In the genomic region with DNA sequence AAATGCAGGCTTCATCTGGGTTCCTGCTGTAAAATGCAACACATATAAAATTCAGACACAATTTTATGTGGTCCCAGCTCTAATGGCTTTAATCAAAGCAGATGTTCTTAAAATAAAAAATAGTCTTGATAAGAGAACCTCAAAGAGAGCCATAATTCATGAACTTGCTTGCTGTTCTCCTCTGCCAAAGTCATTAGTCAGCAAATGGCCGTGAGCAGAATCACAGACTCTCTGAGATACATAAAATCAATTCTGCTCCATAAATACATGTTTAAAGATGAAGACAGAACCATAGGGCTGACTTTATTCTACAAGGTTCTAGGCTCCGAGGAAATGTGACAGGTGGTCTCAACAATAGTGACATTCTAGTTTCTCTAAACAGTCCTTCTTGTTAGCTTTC, we compare ENCODE assay signal across 22 cellular contexts. TPM values are rescaled to one million over a fixed set of nuclear protein-coding genes. Genes with fewer than 3 reads are reported as not detected.
DNase-seq lines count a peak whose midpoint lies in the region; ATAC-seq, FAIRE-seq and TF ChIP-seq lines count a peak whose summit lies in the region.
"Had no signal": no experiment of that assay in that cellular context is flagged by ENCODE, and none has a peak within 500 bp of the region (broad histone marks: within the 10 kb centered on the region; RNA-seq: fewer than 3 reads in every experiment).

No MANE protein-coding gene starts in this region.

- H3K9ac ChIP-seq in IMR-90 (ENCODE audit: low read depth, low read length) = no peak overlapping the region

- ATAC-seq in A549 (no peak), IMR-90 (ENCODE audit: low read depth) (no peak), HG02981 (IDR thresholded peaks at IDR 0.05; ENCODE audit: unreplicated experiment) (no peak)

- no peak for FAIRE-seq in A549 (lab: Jason Lieb, UNC)
- FAIRE-seq: GM12891, GM18507, H54 had no signal

- no peaks in the 10 kb centered on the region for H3K36me3 ChIP-seq in IMR-90 (ENCODE audit: control insufficient read depth, insufficient read depth, low read length)
- H3K36me3 ChIP-seq: HAP-1 had no signal

- in situ Hi-C loops in IMR-90 (cut with MboI; ENCODE audit: low sequenced_read_pairs) = no loop called here

- H2AFZ ChIP-seq in IMR-90 (replicated peaks; ENCODE audit: low read length, poor library complexity) = no peak overlapping the region

- no peak overlapping the region for H2BK20ac ChIP-seq in IMR-90 (ENCODE audit: low read depth, low read length)

- no peak for TF ChIP-seq CTCF in A549 (IDR thresholded peaks at IDR 0.05)
- TF ChIP-seq CTCF in IMR-90 (conservative IDR thresholded peaks at IDR 0.05; ENCODE audit: low read depth, low read length) = no peak
- no peak for TF ChIP-seq CTCF in fibroblast of the aortic adventitia (IDR thresholded peaks at IDR 0.05; ENCODE audit: insufficient read depth, low read length)

- H3K56ac ChIP-seq in IMR-90 (ENCODE audit: extremely low read depth, insufficient read depth, low read length) = no peak overlapping the region

- CTCF ChIA-PET in A549 (lab: Yijun Ruan, JAX) (no interaction called here), IMR-90 (lab: Yijun Ruan, JAX) (interaction anchor here (0.9 to 1.5 kb wide), 3 partner anchors 31 to 235 kb away, joined by 3 read pairs; no protein-coding TSS in a partner anchor)

- H2BK5ac ChIP-seq in IMR-90 (ENCODE audit: low read depth, low read length, poor library complexity, severe bottlenecking) = no peak overlapping the region

- H3K27ac ChIP-seq in A549 (no peak overlapping the region), IMR-90 (ENCODE audit: insufficient read depth, low read length) (no peak overlapping the region)

- H3K9me3 ChIP-seq in A549 (no peaks in the 10 kb centered on the region), IMR-90 (ENCODE audit: control insufficient read depth, insufficient read depth, low read length) (no peaks in the 10 kb centered on the region)
- H3K9me3 ChIP-seq: HAP-1 had no signal

- WGBS in A549 (ENCODE audit: missing lambda C conversion rate) = 84% methylated on average over 2 of the region's 2 CpGs
- WGBS in IMR-90 (ENCODE audit: extremely low coverage in 2 of 2, insufficient read length in 1 of 2), 2 experiments = no CpG with 5 or more reads among the region's 2 CpGs

- POLR2A ChIA-PET in A549 (lab: Yijun Ruan, JAX) (no interaction called here), IMR-90 (lab: Charles Lee; ENCODE audit: unreplicated experiment) (no interaction called here)

- intact Hi-C loops in IMR-90 (cut with micrococcal nuclease) = no loop called here

- no peak overlapping the region for H3K14ac ChIP-seq in IMR-90 (replicated peaks; ENCODE audit: low read depth, low read length)

- BruUV-seq in IMR-90 (replicated peaks; lab: Mats Ljungman, UMichigan) = no TSS peak

- no peak for TF ChIP-seq EP300 in A549 (IDR thresholded peaks at IDR 0.05)

- no peak overlapping the region for H3K18ac ChIP-seq in IMR-90 (ENCODE audit: low read depth, low read length)

- TF ChIP-seq RAD21 in A549 (conservative IDR thresholded peaks at IDR 0.05 in 1 of 2, IDR thresholded peaks at IDR 0.05 in 1 of 2) (no peak), IMR-90 (IDR thresholded peaks at IDR 0.05; ENCODE audit: low read length) (no peak)

- H3K27me3 ChIP-seq in IMR-90 (ENCODE audit: control insufficient read depth, insufficient read depth, low read length) = no peaks in the 10 kb centered on the region

- H3K79me1 ChIP-seq in IMR-90 (ENCODE audit: low read depth in 1 of 2, low read length in 2 of 2) = peaks cover 11 to 31% of the 10 kb centered on the region in 2 experiments

- H3K4me3 ChIP-seq in A549 = no peak overlapping the region
- H3K4me3 ChIP-seq in IMR-90 (ENCODE audit: insufficient read depth, low read depth, low read length) = no peak overlapping the region
- H3K4me3 ChIP-seq in fibroblast of the aortic adventitia (ENCODE audit: low read depth, low read length) = no peak overlapping the region
- H3K4me3 ChIP-seq: HAP-1 had no signal

- no peak overlapping the region for H2BK120ac ChIP-seq in IMR-90 (ENCODE audit: low read depth, low read length)

- no peak overlapping the region for H4K8ac ChIP-seq in IMR-90 (ENCODE audit: low read depth in 2 of 2, low read length in 2 of 2)

- peaks cover 8% of the 10 kb centered on the region; the same call in 1 of the 2 replicates for H4K20me1 ChIP-seq in IMR-90 (ENCODE audit: insufficient read depth, low read length)

- H4K5ac ChIP-seq in IMR-90 (ENCODE audit: low read depth, low read length) = no peak overlapping the region

- dilution Hi-C loops in IMR-90 (cut with HindIII; ENCODE audit: low sequenced_read_pairs, unreplicated experiment) = no loop called here

- TF ChIP-seq POLR2A in A549 (IDR thresholded peaks at IDR 0.05; ENCODE audit: low read length) (no peak), IMR-90 (IDR thresholded peaks at IDR 0.05; ENCODE audit: low read depth, low read length) (no peak)

- DNase-seq in A549 (ENCODE audit: low read depth in 1 of 2, low spot score in 1 of 2) = no peak
- DNase-seq in IMR-90 = peak; percentile 15
- DNase-seq in amniotic epithelial cell (ENCODE audit: low read depth) = peak; percentile 10
- DNase-seq in fibroblast of the aortic adventitia (ENCODE audit: low read depth) = peak; percentile 37
- DNase-seq in pons (ENCODE audit: low spot score) = no peak
- DNase-seq in cerebellar cortex (ENCODE audit: low spot score) = no peak
- DNase-seq in hypothalamus (lab: John Stamatoyannopoulos, UW) = no peak
- DNase-seq: 8988T; C1 segment of cervical spinal cord; Calu3; CD4-positive, alpha-beta memory T cell; COR-L47; DMS53; DMS79 treated with DMSO at 0.1 percent for 48 hours; GF-D8; GOT3; HFFc6 had no signal

- no peak overlapping the region for H2AK5ac ChIP-seq in IMR-90 (ENCODE audit: low read depth, low read length)

- H3K4ac ChIP-seq in IMR-90 (ENCODE audit: low read depth, low read length) = no peak overlapping the region

- H2AK9ac ChIP-seq in IMR-90 (replicated peaks; ENCODE audit: low read depth, low read length, poor library complexity) = no peak overlapping the region

- no peak overlapping the region for H4K91ac ChIP-seq in IMR-90 (ENCODE audit: insufficient read depth, low read depth, low read length)

- H3K9me1 ChIP-seq in IMR-90 (ENCODE audit: insufficient read depth, low read length) = peaks cover 7% of the 10 kb centered on the region

- H3K4me1 ChIP-seq in A549 (no peaks in the 10 kb centered on the region), IMR-90 (ENCODE audit: control insufficient read depth, insufficient read depth, low read length) (peaks cover 12% of the 10 kb centered on the region)

- no peak overlapping the region for H3K23ac ChIP-seq in IMR-90 (ENCODE audit: low read depth, low read length)

- H2BK15ac ChIP-seq in IMR-90 (ENCODE audit: low read depth, low read length) = no peak overlapping the region

- H3K4me2 ChIP-seq in A549 (no peak overlapping the region), IMR-90 (ENCODE audit: low read depth, low read length) (no peak overlapping the region)

TF ChIP-seq in A549, 52 proteins besides CTCF, POLR2A, EP300 and RAD21:
- no peak for TF ChIP-seq ZFP36 (IDR thresholded peaks at IDR 0.05; ENCODE audit: borderline replicate concordance, partially characterized antibody)
- no peak for TF ChIP-seq NFE2L2 (conservative IDR thresholded peaks at IDR 0.05; ENCODE audit: low read length)
- peak; percentile 57 for TF ChIP-seq MAFK (IDR thresholded peaks at IDR 0.05; ENCODE audit: partially characterized antibody)
- no peak for TF ChIP-seq KDM1A (IDR thresholded peaks at IDR 0.05; ENCODE audit: low read depth)
- TF ChIP-seq, protein P1, sequence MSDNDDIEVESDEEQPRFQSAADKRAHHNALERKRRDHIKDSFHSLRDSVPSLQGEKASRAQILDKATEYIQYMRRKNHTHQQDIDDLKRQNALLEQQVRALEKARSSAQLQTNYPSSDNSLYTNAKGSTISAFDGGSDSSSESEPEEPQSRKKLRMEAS (IDR thresholded peaks at IDR 0.05) = no peak
- TF ChIP-seq EHF (CRISPR knock-in tag; IDR thresholded peaks at IDR 0.05) = no peak
- TF ChIP-seq POLR2AphosphoS2 (conservative IDR thresholded peaks at IDR 0.05; ENCODE audit: low read length) = no peak
TF ChIP-seq in A549: peak in this region for 1.

TF ChIP-seq in IMR-90, 13 proteins besides CTCF, POLR2A, EP300 and RAD21:
- peak; percentile 80 for TF ChIP-seq MAFK (IDR thresholded peaks at IDR 0.05; ENCODE audit: low read depth, low read length)
- TF ChIP-seq FOS (IDR thresholded peaks at IDR 0.05; ENCODE audit: low read depth, low read length) = no peak
TF ChIP-seq in IMR-90: peak in this region for 1.

RNA-seq across cellular contexts. Expression of gene HSPA12A, which starts 29.9 kb away (rescaled TPM):
- polyA plus RNA-seq in A549 (2011; rRNA removed) (17.0 and 17.4 TPM in 2 replicates), A549 (2017; fragmentation: RNase III; extraction: RNeasy Plus Mini Kit Qiagen cat#74134 plus additional on column Dnase treatment) (16.7 to 17.8 TPM (median 16.9 TPM) in 3 replicates), IMR-90 (2012; rRNA removed) (14.6 and 16.7 TPM in 2 replicates)
- 7.7 and 9.1 TPM in 2 replicates for polyA plus RNA-seq in A549 (2012; cell fraction: cytosol; rRNA removed)
- polyA plus RNA-seq in A549 (2012; cell fraction: nucleus; rRNA removed) = 20.5 and 23.0 TPM in 2 replicates
- polyA minus RNA-seq in A549 (2011; rRNA and poly(A)+ RNA removed) = 25.2 and 27.4 TPM in 2 replicates
- total RNA-seq in IMR-90 (2012; rRNA removed) (16.1 and 18.6 TPM in 2 replicates), fibroblast of the aortic adventitia (ENCODE audit: low replicate concordance) (10.3 and 18.8 TPM in 2 replicates)
- polyA plus RNA-seq in IMR-90 (2012; cell fraction: cytosol; rRNA removed) = 6.6 and 6.9 TPM in 2 replicates
- 34.4 and 57.2 TPM in 2 replicates for polyA plus RNA-seq in IMR-90 (2012; cell fraction: nucleus; rRNA removed; ENCODE audit: low replicate concordance)

Comparison
In these comparisons a context has a peak if more than half of its experiments do, and no peak if none do; other contexts are left out.
1. DNase-seq: peak in IMR-90 (single experiment), amniotic epithelial cell (single experiment) and fibroblast of the aortic adventitia (single experiment); none in A549 (0 of 2), pons (single experiment), cerebellar cortex (single experiment) and hypothalamus (0 of 51).